ENCODE assay signal across 8 cellular contexts in genomic region chr2:24075915-24076848, GRCh38. TPM values are rescaled to one million over a fixed set of nuclear protein-coding genes. Genes with fewer than 3 reads are reported as not detected.
DNase-seq lines count a peak whose midpoint lies in the region; ATAC-seq and TF ChIP-seq lines count a peak whose summit lies in the region.

A gene with protein sequence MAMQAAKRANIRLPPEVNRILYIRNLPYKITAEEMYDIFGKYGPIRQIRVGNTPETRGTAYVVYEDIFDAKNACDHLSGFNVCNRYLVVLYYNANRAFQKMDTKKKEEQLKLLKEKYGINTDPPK (minus strand): TSS chr2:24076326. CDS start chr2:24076229, 97 bp downstream.

- CTCF ChIA-PET in PC-9 (lab: Charles Lee): interaction anchor here (0.5 to 1.4 kb wide), 6 partner anchors 26 to 414 kb away, joined by 3 to 9 read pairs (median 5); partner anchors contain the start of genes ATAD2B and WDCP

- POLR2A ChIA-PET in PC-9 (lab: Charles Lee; ENCODE audit: unreplicated experiment): interaction anchor here (0.5 to 1.6 kb wide), 10 partner anchors 29 to 1381 kb away, joined by 3 to 60 read pairs (median 10); partner anchors contain the start of genes ATAD2B, FAM228B and WDCP

- H3K36me3 ChIP-seq in PC-9 (ENCODE audit: low read depth): peaks cover 17% of the 10 kb centered on the region
- no peaks in the 10 kb centered on the region for H3K36me3 ChIP-seq in mucosa of descending colon (ENCODE audit: low read depth)

- H3K9me2 ChIP-seq in PC-9 (ENCODE audit: insufficient read depth): no peaks in the 10 kb centered on the region

- TF ChIP-seq CTCF in PC-9 (conservative IDR thresholded peaks at IDR 0.05): no peak
- TF ChIP-seq CTCF in mucosa of descending colon (IDR thresholded peaks at IDR 0.05): no peak

- intact Hi-C loops in PC-9 (cut with micrococcal nuclease; ENCODE audit: unreplicated experiment): loop anchor here (1.0 to 2.0 kb wide), 6 partner anchors 8 to 149 kb away; partner anchors contain the start of genes ATAD2B, FAM228B, PFN4 and TP53I3
- intact Hi-C loops in mucosa of descending colon (cut with DNase I, micrococcal nuclease): loop anchor here in 1 of 2 donors (5.0 kb wide), 1 partner anchor 149 kb away; the partner anchor contains the start of gene ATAD2B

- peak within 1 kb of the TSS; percentile 100 for H3K4me3 ChIP-seq in Jurkat, Clone E6-1 (ENCODE audit: low read length)
- H3K4me3 ChIP-seq in PC-9: peak within 1 kb of the TSS; percentile 89
- peak within 1 kb of the TSS; percentile 64 for H3K4me3 ChIP-seq in mucosa of descending colon

- H3K27ac ChIP-seq in PC-9 (peak within 1 kb of the TSS; percentile 85), epithelial cell of prostate (peak within 1 kb of the TSS; percentile 97)

- H3K4me2 ChIP-seq in PC-9: peak within 1 kb of the TSS; percentile 98

- peaks cover 25% of the 10 kb centered on the region for H4K20me1 ChIP-seq in PC-9 (ENCODE audit: insufficient read depth)

- peak within 1 kb of the TSS; percentile 94 for H2AFZ ChIP-seq in PC-9

- DNase-seq in DMS153 (lab: John Stamatoyannopoulos, UW) (peak; percentile 99), PC-9 (peak; percentile 99 to 100), epithelial cell of prostate (ENCODE audit: low read depth, low spot score) (peak; percentile 96), mucosa of descending colon (peak; percentile 100)
- peak; percentile 98 for DNase-seq in Jurkat, Clone E6-1 (ENCODE audit: low read depth, low spot score)
- DNase-seq in activated T-cell treated with anti-CD3 and anti-CD28 coated beads, Interleukin-2, amount 50 U/mL, for 1 hour: peak; percentile 100
- DNase-seq in stimulated activated CD8-positive, alpha-beta memory T cell treated with anti-CD3 and anti-CD28 coated beads, Interleukin-4, amount 100 ng/mL, for 24 hours (ENCODE audit: low read depth): peak; percentile 98

- H3K4me1 ChIP-seq in PC-9 (replicated peaks; ENCODE audit: insufficient read depth): peaks cover 21% of the 10 kb centered on the region
- H3K4me1 ChIP-seq in mucosa of descending colon (ENCODE audit: low read depth): peaks cover 19% of the 10 kb centered on the region

- no peaks in the 10 kb centered on the region for H3K27me3 ChIP-seq in PC-9 (ENCODE audit: insufficient read depth, low read depth)

- ATAC-seq in GM21619 (IDR thresholded peaks at IDR 0.05; ENCODE audit: unreplicated experiment): peak; percentile 95
- ATAC-seq in mucosa of descending colon: peak; percentile 88

- TSS peak; percentile 66 for BruUV-seq in PC-9 (replicated peaks; lab: Mats Ljungman, UMichigan)

- H3K9me3 ChIP-seq in PC-9 (ENCODE audit: insufficient read depth, low read depth) (no peaks in the 10 kb centered on the region), mucosa of descending colon (no peaks in the 10 kb centered on the region)

- H3F3A ChIP-seq in PC-9 (ENCODE audit: insufficient read depth, low read depth): peaks cover 47% of the 10 kb centered on the region

- peaks cover 46% of the 10 kb centered on the region for H3K79me2 ChIP-seq in PC-9 (ENCODE audit: low read depth)

RNA-seq across cellular contexts. Expression of the gene that starts here (rescaled TPM):
- polyA plus RNA-seq in Jurkat, Clone E6-1 (2012; ENCODE audit: insufficient read depth, insufficient read length): 190 TPM
- 106 and 123 TPM in 2 replicates for total RNA-seq in PC-9 (2021)
- total RNA-seq in mucosa of descending colon: 10 to 100 TPM; 75.1 to 90.1 (median 76.1) TPM

Comparison
In these comparisons a context has a peak if more than half of its experiments do, and no peak if none do; other contexts are left out.
1. Peak in every context shown above with its lines: DNase-seq, ATAC-seq, H3K4me3 ChIP-seq and H3K27ac ChIP-seq.